ENCODE assay signal across 28 cellular contexts in the genomic region with DNA sequence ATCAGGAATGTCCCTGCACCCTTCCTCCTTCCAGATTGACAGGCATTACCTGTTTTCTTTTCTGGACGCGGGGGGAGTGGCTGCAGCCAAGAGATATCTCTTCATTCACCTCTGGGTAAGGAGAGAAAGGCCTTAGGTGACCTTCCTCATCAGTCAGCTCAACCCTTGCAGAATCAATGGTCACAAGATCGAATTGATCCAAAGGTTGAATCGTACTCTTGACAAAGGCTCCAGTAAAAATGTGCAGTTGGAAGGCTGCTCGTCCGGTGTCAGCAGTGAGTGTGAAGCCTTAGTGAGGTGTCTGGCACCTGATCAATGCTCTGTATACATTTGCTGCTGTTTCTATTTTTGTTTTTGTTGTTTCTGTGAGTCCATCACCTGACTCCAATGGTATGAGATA.
"Had no signal": no experiment of that assay in that cellular context is flagged by ENCODE, and none has a peak within 500 bp of the region (broad histone marks: within the 10 kb centered on the region; RNA-seq: fewer than 3 reads in every experiment).

No MANE protein-coding gene starts in this region.

- H3K27me3 ChIP-seq: colonic mucosa, dorsolateral prefrontal cortex, foreskin keratinocyte, gastrocnemius medialis, heart right ventricle had no signal

- DNase-seq: colonic mucosa; cortex of kidney; dermis blood vessel endothelial cell; dorsolateral prefrontal cortex; effector CD4-positive, alpha-beta T cell; effector CD8-positive, alpha-beta T cell; effector memory CD4-positive, alpha-beta T cell; effector memory CD8-positive, alpha-beta T cell; endodermal cell; erythroblast; foreskin fibroblast; foreskin keratinocyte; foreskin melanocyte; gastrocnemius medialis; glutamatergic neuron; head of caudate nucleus; heart left ventricle; heart right ventricle had no signal

- H3K4me1 Mint-ChIP-seq: endodermal cell had no signal

- H3K4me3 Mint-ChIP-seq: dendritic cell treated with granulocyte-macrophage colony-stimulating factor and Interleukin-4, amounts not matched to agents 40 ng/mL and 50 ng/mL, for 4 days; effector memory CD8-positive, alpha-beta T cell; endodermal cell had no signal

- H3K27me3 Mint-ChIP-seq: dendritic cell treated with granulocyte-macrophage colony-stimulating factor and Interleukin-4, amounts not matched to agents 40 ng/mL and 50 ng/mL, for 4 days had no signal

- H3K27ac ChIP-seq: colonic mucosa, coronary artery, dorsolateral prefrontal cortex, epithelial cell of prostate, esophagus muscularis mucosa, foreskin keratinocyte, gastrocnemius medialis, gastroesophageal sphincter, heart left ventricle, heart right ventricle had no signal

- ATAC-seq: effector memory CD8-positive, alpha-beta T cell; esophagus mucosa; foreskin keratinocyte; gastrocnemius medialis; gastroesophageal sphincter; heart left ventricle; heart right ventricle had no signal

- H3K9me3 ChIP-seq: colonic mucosa, esophagus muscularis mucosa, gastrocnemius medialis, gastroesophageal sphincter, heart left ventricle, heart right ventricle had no signal

- H3K36me3 ChIP-seq: colonic mucosa, esophagus muscularis mucosa, gastrocnemius medialis, gastroesophageal sphincter, heart left ventricle, heart right ventricle had no signal

- H3K4me1 ChIP-seq: colonic mucosa, esophagus muscularis mucosa, foreskin keratinocyte, gastrocnemius medialis, gastroesophageal sphincter, heart left ventricle, heart right ventricle had no signal

- H3K27ac Mint-ChIP-seq: dendritic cell treated with granulocyte-macrophage colony-stimulating factor and Interleukin-4, amounts not matched to agents 40 ng/mL and 50 ng/mL, for 4 days; effector memory CD8-positive, alpha-beta T cell; endodermal cell had no signal

- FAIRE-seq: colon, endometrium, endothelial cell of umbilical vein, frontal cortex had no signal

- H3K4me3 ChIP-seq: colonic mucosa, coronary artery, dorsolateral prefrontal cortex, esophagus muscularis mucosa, gastrocnemius medialis, gastroesophageal sphincter, heart left ventricle, heart right ventricle had no signal
